29 cellular contexts compared by ENCODE assay signal in the genomic region with DNA sequence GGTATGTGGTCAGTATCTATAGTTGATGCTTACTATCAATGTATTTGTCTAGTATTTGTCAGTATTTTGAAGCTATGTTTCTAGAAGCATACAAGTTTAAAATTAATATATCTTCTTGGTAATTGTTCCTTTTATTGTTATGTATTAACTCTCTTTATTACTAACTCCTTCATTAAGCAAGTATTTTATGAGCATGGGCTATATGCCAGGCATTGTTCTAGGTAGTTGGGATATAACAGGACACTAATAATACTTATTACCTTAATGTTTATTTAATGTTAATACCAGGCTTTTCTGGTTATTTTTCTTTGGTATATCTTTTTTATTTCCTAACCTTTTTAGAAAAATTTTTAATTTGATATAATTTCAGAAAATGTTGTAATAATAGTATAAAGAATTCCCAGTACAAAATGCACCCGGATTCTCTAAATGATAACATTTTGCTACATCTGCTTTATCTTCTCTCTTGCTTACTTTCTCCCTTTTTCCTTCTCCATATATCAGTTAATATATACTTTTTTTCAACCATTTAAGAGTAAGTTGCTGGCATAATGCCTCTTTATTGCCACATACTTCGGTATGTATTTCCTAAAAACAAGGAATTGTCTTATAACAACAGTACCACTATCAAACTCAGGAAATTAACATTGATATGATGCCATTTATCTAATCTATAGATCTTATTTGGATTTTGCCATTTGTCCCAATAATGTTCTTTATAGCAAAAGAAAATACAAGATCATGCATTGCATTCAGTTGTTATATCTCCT. TPM values are rescaled to one million over a fixed set of nuclear protein-coding genes. Genes with fewer than 3 reads are reported as not detected.
"Had no signal": no experiment of that assay in that cellular context is flagged by ENCODE, and none has a peak within 500 bp of the region (broad histone marks: within the 10 kb centered on the region; RNA-seq: fewer than 3 reads in every experiment).

No MANE protein-coding gene starts in this region.

- H3K4me3 ChIP-seq: body of pancreas, colonic mucosa, gastroesophageal sphincter, heart left ventricle, lower lobe of right lung, sigmoid colon, testis, uterus had no signal

- ATAC-seq: body of pancreas; gastroesophageal sphincter; heart left ventricle; left colon; lower lobe of right lung; naive thymus-derived CD4-positive, alpha-beta T cell; stimulated activated naive B cell treated with anti-CD40 and anti-IgM and Interleukin-4, amounts not matched to agents 10 μg/mL and 1 μg/mL and 100 μg/mL, for 72 hours; T-helper 17 cell had no signal

- H3K27me3 ChIP-seq: body of pancreas, colonic mucosa, gastroesophageal sphincter, heart left ventricle, sigmoid colon, testis, uterus had no signal

- H3K27ac ChIP-seq: body of pancreas, colonic mucosa, epithelial cell of prostate, gastroesophageal sphincter, heart left ventricle, lower lobe of right lung, sigmoid colon, testis, uterus had no signal

- H3K4me3 Mint-ChIP-seq: activated CD4-positive, alpha-beta memory T cell treated with anti-CD3 and anti-CD28 coated beads for 36 hours; activated naive CD8-positive, alpha-beta T cell treated with anti-CD3 and anti-CD28 coated beads for 36 hours; endodermal cell; naive thymus-derived CD4-positive, alpha-beta T cell; neural crest cell; stimulated activated naive B cell treated with anti-CD40 and anti-IgM and Interleukin-4, amounts not matched to agents 10 μg/mL and 1 μg/mL and 100 μg/mL, for 72 hours; T-helper 17 cell had no signal

- H3K9me3 ChIP-seq: body of pancreas, colonic mucosa, gastroesophageal sphincter, heart left ventricle, lower lobe of right lung, sigmoid colon, testis, uterus had no signal

- H3K4me1 Mint-ChIP-seq: endodermal cell; naive thymus-derived CD4-positive, alpha-beta T cell; neural crest cell; stimulated activated naive B cell treated with anti-CD40 and anti-IgM and Interleukin-4, amounts not matched to agents 10 μg/mL and 1 μg/mL and 100 μg/mL, for 72 hours; T-helper 17 cell had no signal

- DNase-seq: activated CD4-positive, alpha-beta memory T cell treated with anti-CD3 and anti-CD28 coated beads for 36 hours; activated CD4-positive, alpha-beta T cell treated with anti-CD3 and anti-CD28 coated beads for 48 hours; activated CD4-positive, CD25-positive, alpha-beta regulatory T cell; activated naive CD4-positive, alpha-beta T cell treated with Interleukin-2 at 50 U/mL for 16 hours; activated naive CD8-positive, alpha-beta T cell treated with anti-CD3 and anti-CD28 coated beads for 36 hours; activated T-cell treated with anti-CD3 and anti-CD28 coated beads, Interleukin-2, amount 50 U/mL, for 48 hours; body of pancreas; caudate nucleus; colonic mucosa; endodermal cell; heart left ventricle; left colon; lower lobe of right lung; naive thymus-derived CD4-positive, alpha-beta T cell; occipital lobe; retina; sigmoid colon; stimulated activated CD4-positive, alpha-beta T cell treated with anti-CD3 and anti-CD28 coated beads, Interleukin-2, amount 100 ng/mL, for 48 hours; stimulated activated CD8-positive, alpha-beta memory T cell treated with anti-CD3 and anti-CD28 coated beads, Interleukin-4, amount 100 ng/mL, for 48 hours; stimulated activated naive B cell treated with anti-CD40 and anti-IgM and Interleukin-4, amounts not matched to agents 10 μg/mL and 1 μg/mL and 100 μg/mL, for 72 hours; SW 1271; T-helper 17 cell; testis; trophoblast cell; uterus had no signal

- H3K27ac Mint-ChIP-seq: activated CD4-positive, alpha-beta memory T cell treated with anti-CD3 and anti-CD28 coated beads for 36 hours; activated naive CD8-positive, alpha-beta T cell treated with anti-CD3 and anti-CD28 coated beads for 36 hours; endodermal cell; naive thymus-derived CD4-positive, alpha-beta T cell; stimulated activated naive B cell treated with anti-CD40 and anti-IgM and Interleukin-4, amounts not matched to agents 10 μg/mL and 1 μg/mL and 100 μg/mL, for 72 hours; T-helper 17 cell had no signal

- H3K36me3 Mint-ChIP-seq: activated naive CD8-positive, alpha-beta T cell treated with anti-CD3 and anti-CD28 coated beads for 36 hours; naive thymus-derived CD4-positive, alpha-beta T cell; stimulated activated naive B cell treated with anti-CD40 and anti-IgM and Interleukin-4, amounts not matched to agents 10 μg/mL and 1 μg/mL and 100 μg/mL, for 72 hours had no signal

- FAIRE-seq: keratinocyte had no signal

- H3K4me1 ChIP-seq: body of pancreas, colonic mucosa, gastroesophageal sphincter, lower lobe of right lung, sigmoid colon, testis, uterus had no signal

- H3K36me3 ChIP-seq: colonic mucosa, gastroesophageal sphincter, heart left ventricle, lower lobe of right lung, sigmoid colon, uterus had no signal

RNA-seq across cellular contexts. Expression of gene LRRC49, which starts 30.9 kb away (rescaled TPM):
- total RNA-seq: naive thymus-derived CD4-positive, alpha-beta T cell had no signal
- polyA plus RNA-seq: naive thymus-derived CD4-positive, alpha-beta T cell had no signal

RNA-seq across cellular contexts. Expression of gene THAP10, which starts 31.3 kb away (rescaled TPM):
- polyA plus RNA-seq: naive thymus-derived CD4-positive, alpha-beta T cell had no signal
